Comparison of ENCODE assay signal across 9 cellular contexts in genomic region chr12:1591543-1591942, GRCh38. TPM values are rescaled to one million over a fixed set of nuclear protein-coding genes. Genes with fewer than 3 reads are reported as not detected.
A peak's percentile ranks its signal among the peaks of the same experiment; 100 is the strongest.
DNase-seq lines count a peak whose midpoint lies in the region; ATAC-seq, FAIRE-seq and TF ChIP-seq lines count a peak whose summit lies in the region.
"Had no signal": no experiment of that assay in that cellular context is flagged by ENCODE, and none has a peak within 500 bp of the region (broad histone marks: within the 10 kb centered on the region; RNA-seq: fewer than 3 reads in every experiment).

No MANE protein-coding gene starts in this region.

- H3K79me2 ChIP-seq in GM12878 (ENCODE audit: control insufficient read depth, insufficient read depth, low read length): peaks cover 49% of the 10 kb centered on the region

- no peak for FAIRE-seq in GM12878 (lab: Jason Lieb, UNC)

- H3K9ac ChIP-seq in HUES6 (ENCODE audit: low read length) (no peak overlapping the region), GM12878 (ENCODE audit: control insufficient read depth, insufficient read depth, low read length) (peak overlapping the region; percentile 51)

- H4K20me1 ChIP-seq in GM12878 (ENCODE audit: control insufficient read depth, insufficient read depth): no peaks in the 10 kb centered on the region

- DNase-seq in AG04449 (ENCODE audit: low read depth, low spot score) (no peak), GM12878 (ENCODE audit: low read depth, low spot score) (no peak), NCI-H1694 (lab: John Stamatoyannopoulos, UW) (no peak), RPMI8226 (no peak)
- DNase-seq: stimulated activated CD8-positive, alpha-beta memory T cell treated with anti-CD3 and anti-CD28 coated beads, Interleukin-4, amount 100 ng/mL, for 48 hours had no signal

- H2AFZ ChIP-seq in GM12878 (ENCODE audit: control insufficient read depth, low read depth, low read length): no peak overlapping the region

- H3K9me3 ChIP-seq in HUES6 (ENCODE audit: control insufficient read depth, insufficient read depth, low read depth, low read length) (no peaks in the 10 kb centered on the region), GM12878 (replicated peaks; ENCODE audit: control insufficient read depth, insufficient read depth, low read length) (no peaks in the 10 kb centered on the region), mesodermal cell (ENCODE audit: control insufficient read depth, low read length) (no peaks in the 10 kb centered on the region)

- TF ChIP-seq POLR2A in GM12878 (IDR thresholded peaks at IDR 0.05; ENCODE audit: low read depth, low read length): no peak

- TSS peak; percentile 75 for BruUV-seq in GM12878 (replicated peaks; lab: Mats Ljungman, UMichigan)

- WGBS in GM12878 (ENCODE audit: insufficient coverage, insufficient replicate concordance, low lambda C conversion rate, missing lambda C conversion rate): 15% methylated on average over 4 of the region's 4 CpGs
- no CpG with 5 or more reads among the region's 4 CpGs for WGBS in mesodermal cell (ENCODE audit: insufficient coverage in 2 of 2), 2 experiments

- ATAC-seq in GM12878: no peak
- ATAC-seq in HG03378 (IDR thresholded peaks at IDR 0.05; ENCODE audit: unreplicated experiment): no peak
- no peak for ATAC-seq in GM21360 (IDR thresholded peaks at IDR 0.05; ENCODE audit: unreplicated experiment)

- CTCF ChIA-PET in AG04449 (lab: Yijun Ruan, JAX): interaction anchor here (3.6 to 7.4 kb wide), 2 partner anchors 8 to 474 kb away, joined by 23 to 67 read pairs; no protein-coding TSS in a partner anchor
- CTCF ChIA-PET in GM12878 (lab: Yijun Ruan, JAX): interaction anchor here (0.7 to 6.9 kb wide), 7 partner anchors 7 to 474 kb away, joined by 3 to 38 read pairs (median 16); no protein-coding TSS in a partner anchor

- H3K4me2 ChIP-seq in GM12878 (ENCODE audit: control insufficient read depth, insufficient read depth): peak overlapping the region; percentile 95

- TF ChIP-seq CTCF in AG04449 (IDR thresholded peaks at IDR 0.05; ENCODE audit: insufficient read depth, low read length, missing control alignments) (no peak), GM12878 (IDR thresholded peaks at IDR 0.05 in 2 of 3, conservative IDR thresholded peaks at IDR 0.05 in 1 of 3; ENCODE audit: control insufficient read depth in 2 of 3, extremely low read depth in 1 of 3, insufficient read depth in 1 of 3, low read depth in 3 of 3, low read length in 3 of 3) (no peak)

- no peak for TF ChIP-seq EP300 in GM12878 (IDR thresholded peaks at IDR 0.05; ENCODE audit: borderline replicate concordance in 1 of 2, control insufficient read depth in 1 of 2, low read depth in 2 of 2, low read length in 2 of 2)

- H3K36me3 ChIP-seq in HUES6 (ENCODE audit: control insufficient read depth, insufficient read depth, low read length) (no peaks in the 10 kb centered on the region), GM12878 (ENCODE audit: control insufficient read depth in 2 of 2, insufficient read depth in 2 of 2, low read length in 1 of 2) (no peaks in the 10 kb centered on the region), mesodermal cell (ENCODE audit: control insufficient read depth, insufficient read depth, low read length) (peaks cover 9% of the 10 kb centered on the region)

- H3K4me1 ChIP-seq in HUES6 (ENCODE audit: control insufficient read depth, insufficient read depth, low read length): peaks cover 62% of the 10 kb centered on the region
- peaks cover 16% of the 10 kb centered on the region for H3K4me1 ChIP-seq in GM12878 (ENCODE audit: control insufficient read depth, insufficient read depth, low read length)
- H3K4me1 ChIP-seq in mesodermal cell (ENCODE audit: control insufficient read depth, insufficient read depth, low read length, poor library complexity, severe bottlenecking): peaks cover 41% of the 10 kb centered on the region

- in situ Hi-C loops in GM12878 (cut with MboI): no loop called here

- no peak for TF ChIP-seq RAD21 in GM12878 (IDR thresholded peaks at IDR 0.05; ENCODE audit: insufficient read depth, low read depth, low read length)

- H3K27me3 ChIP-seq in HUES6 (ENCODE audit: control insufficient read depth, insufficient read depth, low read length) (peaks cover 49% of the 10 kb centered on the region), GM12878 (replicated peaks in 1 of 2; ENCODE audit: control insufficient read depth in 2 of 2, insufficient read depth in 2 of 2, low read length in 1 of 2) (no peaks in the 10 kb centered on the region)

- POLR2A ChIA-PET in AG04449 (lab: Yijun Ruan, JAX) (no interaction called here), GM12878 (lab: Charles Lee) (interaction anchor here (0.6 to 3.0 kb wide), 4 partner anchors 11 to 473 kb away, joined by 3 to 23 read pairs (median 9); no protein-coding TSS in a partner anchor)

- intact Hi-C loops in GM12878 (cut with micrococcal nuclease; ENCODE audit: unreplicated experiment): no loop called here

- RAD21 ChIA-PET in GM12878 (lab: Charles Lee; ENCODE audit: unreplicated experiment): interaction anchor here (2.0 to 3.2 kb wide), 5 partner anchors 8 to 474 kb away, joined by 6 to 30 read pairs (median 14); no protein-coding TSS in a partner anchor

- H3K4me3 ChIP-seq in AG04449 (ENCODE audit: low read depth, low read length) (peak overlapping the region; percentile 54), HUES6 (ENCODE audit: low read depth, low read length) (peak overlapping the region; percentile 49; the same call in 1 of the 2 replicates), GM12878 (peak overlapping the region; percentile 66), mesodermal cell (ENCODE audit: extremely low read depth, insufficient read depth, low read length, poor library complexity, severe bottlenecking) (peak overlapping the region; percentile 57)

- no peak overlapping the region for H3K27ac ChIP-seq in HUES6 (ENCODE audit: low read depth, low read length)
- H3K27ac ChIP-seq in GM12878 (ENCODE audit: control insufficient read depth, insufficient read depth): peak overlapping the region; percentile 9; the same call in 1 of the 2 replicates
- H3K27ac ChIP-seq in mesodermal cell (ENCODE audit: low read depth, low read length, severe bottlenecking): peak overlapping the region; percentile 65

- SMC1A ChIA-PET in GM12878 (lab: Charles Lee; ENCODE audit: uncharacterized antibody, unreplicated experiment): interaction anchor here (1.1 to 3.1 kb wide), 7 partner anchors 8 to 474 kb away, joined by 3 to 20 read pairs (median 12); no protein-coding TSS in a partner anchor

TF ChIP-seq in GM12878, 131 proteins besides CTCF, POLR2A, EP300 and RAD21:
- TF ChIP-seq HDAC6 (IDR thresholded peaks at IDR 0.05; ENCODE audit: unreplicated experiment) (no peak), IKZF1 (conservative IDR thresholded peaks at IDR 0.05) (no peak; the same call in 1 of the 2 replicates), RUNX3 (IDR thresholded peaks at IDR 0.05; ENCODE audit: low read length) (0 out of 2 replicates have a peak, but pooled peaks have one; percentile 5)

RNA-seq across cellular contexts. Expression of gene FBXL14, which starts 2.8 kb away (rescaled TPM):
- 18.2 and 19.2 TPM in 2 replicates for total RNA-seq in GM12878 (2013; cell fraction: nucleolus; rRNA removed)
- total RNA-seq in GM12878 (2014; rRNA removed) (11.8 and 12.8 TPM in 2 replicates), GM12878 (2014; rRNA removed; fragmentation: Illumina TruSeq; extraction: Trizol) (3.2 and 4.0 TPM in 2 replicates), GM12878 (2021) (18.8 and 19.0 TPM in 2 replicates)
- polyA plus RNA-seq in GM12878 (2011; ENCODE audit: low read depth): 1.8 TPM
- polyA plus RNA-seq in GM12878 (2011; rRNA removed) (5.6 and 12.8 TPM in 2 replicates), GM12878 (2014; fragmentation: Illumina TruSeq; extraction: Trizol) (0.19 and 1.4 TPM in 2 replicates), GM12878 (2014; fragmentation: Nextera tagmentation; extraction: Ambion mirVana) (under 1 TPM; 0.44 to 0.64 TPM), GM12878 (2014; rRNA removed) (16.8 and 19.0 TPM in 2 replicates), GM12878 (2016; fragmentation: Nextera tagmentation; extraction: Ambion mirVana) (1 to 10 TPM; 1.1 to 1.7 TPM)
- 19.6 and 30.9 TPM in 2 replicates for polyA plus RNA-seq in GM12878 (2011; cell fraction: cytosol; rRNA removed)
- 19.0 and 20.7 TPM in 2 replicates for polyA plus RNA-seq in GM12878 (2011; cell fraction: nucleus; rRNA removed)
- polyA plus RNA-seq in GM12878 (2012): 5.9 and 6.4 TPM in 2 replicates
- 27.5 and 47.9 TPM in 2 replicates for polyA minus RNA-seq in GM12878 (2011; rRNA and poly(A)+ RNA removed)
- polyA minus RNA-seq in GM12878 (2011; cell fraction: cytosol; rRNA and poly(A)+ RNA removed): 17.4 and 24.5 TPM in 2 replicates
- polyA minus RNA-seq in GM12878 (2011; cell fraction: nucleus; rRNA and poly(A)+ RNA removed): 19.8 and 30.3 TPM in 2 replicates
- polyA plus RNA-seq in mesodermal cell (2013, experiment 1 of 2): 12.1 TPM
- polyA plus RNA-seq in mesodermal cell (2013, experiment 2 of 2): 11.9 TPM

RNA-seq across cellular contexts. Expression of gene WNT5B, which starts 37.5 kb away (rescaled TPM):
- 2.7 and 3.6 TPM in 2 replicates for total RNA-seq in GM12878 (2013; cell fraction: nucleolus; rRNA removed)
- total RNA-seq in GM12878 (2014; rRNA removed) (13.6 and 15.8 TPM in 2 replicates), GM12878 (2014; rRNA removed; fragmentation: Illumina TruSeq; extraction: Trizol) (6.4 and 7.5 TPM in 2 replicates), GM12878 (2021) (15.4 and 18.3 TPM in 2 replicates)
- polyA plus RNA-seq in GM12878 (2011; ENCODE audit: low read depth): 1.7 TPM
- polyA plus RNA-seq in GM12878 (2011; rRNA removed) (2.4 and 4.8 TPM in 2 replicates), GM12878 (2014; fragmentation: Illumina TruSeq; extraction: Trizol) (5.1 and 6.0 TPM in 2 replicates), GM12878 (2014; fragmentation: Nextera tagmentation; extraction: Ambion mirVana) (1 to 10 TPM in 1 of 2 experiments, under 1 TPM in 1; 0.45 to 1.6 TPM), GM12878 (2014; rRNA removed) (9.7 and 11.4 TPM in 2 replicates), GM12878 (2016; fragmentation: Nextera tagmentation; extraction: Ambion mirVana) (1 to 10 TPM; 1.5 to 2.8 TPM)
- polyA plus RNA-seq in GM12878 (2011; cell fraction: cytosol; rRNA removed): 5.6 and 7.3 TPM in 2 replicates
- 8.0 and 9.6 TPM in 2 replicates for polyA plus RNA-seq in GM12878 (2011; cell fraction: nucleus; rRNA removed)
- 2.7 and 5.2 TPM in 2 replicates for polyA plus RNA-seq in GM12878 (2012)
- polyA minus RNA-seq in GM12878 (2011; rRNA and poly(A)+ RNA removed): 3.7 and 12.1 TPM in 2 replicates
- polyA minus RNA-seq in GM12878 (2011; cell fraction: cytosol; rRNA and poly(A)+ RNA removed): 2.9 and 3.7 TPM in 2 replicates
- polyA minus RNA-seq in GM12878 (2011; cell fraction: nucleus; rRNA and poly(A)+ RNA removed): 2.3 and 6.7 TPM in 2 replicates
- polyA plus RNA-seq in mesodermal cell (2013, experiment 1 of 2): 21.4 TPM
- 19.5 TPM for polyA plus RNA-seq in mesodermal cell (2013, experiment 2 of 2)
